ENCODE assay signal across 28 cellular contexts in genomic region chr21:14538477-14538876, GRCh38. TPM values are rescaled to one million over a fixed set of nuclear protein-coding genes. Genes with fewer than 3 reads are reported as not detected.
DNase-seq lines count a peak whose midpoint lies in the region; ATAC-seq, FAIRE-seq and TF ChIP-seq lines count a peak whose summit lies in the region.
"Had no signal": no experiment of that assay in that cellular context is flagged by ENCODE, and none has a peak within 500 bp of the region (broad histone marks: within the 10 kb centered on the region; RNA-seq: fewer than 3 reads in every experiment).

No MANE protein-coding gene starts in this region.

- H3K27me3 ChIP-seq in GM12878 (replicated peaks in 1 of 2; ENCODE audit: control insufficient read depth in 2 of 2, insufficient read depth in 2 of 2, low read length in 1 of 2), result no peaks in the 10 kb centered on the region
- no peaks in the 10 kb centered on the region for H3K27me3 ChIP-seq in tibial nerve
- H3K27me3 ChIP-seq: cardiac muscle cell, left lung, SJSA1 had no signal

- intact Hi-C loops in GM12878 (cut with micrococcal nuclease; ENCODE audit: unreplicated experiment), result no loop called here

- RAD21 ChIA-PET in GM12878 (lab: Charles Lee; ENCODE audit: unreplicated experiment), result interaction anchor here (0.8 to 1.0 kb wide), 3 partner anchors 15 to 84 kb away, joined by 3 read pairs; no protein-coding TSS in a partner anchor

- no TSS peak for BruUV-seq in GM12878 (replicated peaks; lab: Mats Ljungman, UMichigan)

- no peak overlapping the region for H3K27ac ChIP-seq in GM12878 (ENCODE audit: control insufficient read depth, insufficient read depth)
- no peak overlapping the region for H3K27ac ChIP-seq in tibial nerve
- H3K27ac ChIP-seq: cardiac muscle cell, HL-60, left lung, SJSA1, skin epidermis, thoracic aorta had no signal

- H3K9ac ChIP-seq in GM12878 (ENCODE audit: control insufficient read depth, insufficient read depth, low read length), result no peak overlapping the region

- no peak overlapping the region for H2AFZ ChIP-seq in GM12878 (ENCODE audit: control insufficient read depth, low read depth, low read length)

- H3K36me3 ChIP-seq in GM12878 (ENCODE audit: control insufficient read depth in 2 of 2, insufficient read depth in 2 of 2, low read length in 1 of 2) (no peaks in the 10 kb centered on the region; a peak in 1 of 4 replicates), tibial nerve (no peaks in the 10 kb centered on the region)
- H3K36me3 ChIP-seq: cardiac muscle cell, left lung, SJSA1, thoracic aorta had no signal

- peaks cover 11 to 29% of the 10 kb centered on the region in 2 donors for H3K9me3 Mint-ChIP-seq in activated naive CD4-positive, alpha-beta T cell treated with anti-CD3 and anti-CD28 coated beads, Interleukin-2, amount 50 U/mL, for 72 hours
- H3K9me3 Mint-ChIP-seq in T-cell, result peaks cover 0 to 9% (median 7%) of the 10 kb centered on the region in 3 donors

- H3K27me3 Mint-ChIP-seq in T-cell, result no peaks in the 10 kb centered on the region
- H3K27me3 Mint-ChIP-seq: naive thymus-derived CD4-positive, alpha-beta T cell had no signal

- SMC1A ChIA-PET in GM12878 (lab: Charles Lee; ENCODE audit: uncharacterized antibody, unreplicated experiment), result interaction anchor here (0.7 to 11.7 kb wide), 6 partner anchors 14 to 143 kb away, joined by 3 to 120 read pairs (median 3); no protein-coding TSS in a partner anchor

- peaks cover 18% of the 10 kb centered on the region for H3K9me3 ChIP-seq in GM12878 (replicated peaks; ENCODE audit: control insufficient read depth, insufficient read depth, low read length)
- H3K9me3 ChIP-seq in tibial nerve, result no peaks in the 10 kb centered on the region
- H3K9me3 ChIP-seq: left lung, SJSA1, thoracic aorta had no signal

- TF ChIP-seq CTCF in GM12878 (IDR thresholded peaks at IDR 0.05 in 2 of 3, conservative IDR thresholded peaks at IDR 0.05 in 1 of 3; ENCODE audit: control insufficient read depth in 2 of 3, extremely low read depth in 1 of 3, insufficient read depth in 1 of 3, low read depth in 3 of 3, low read length in 3 of 3), result no peak
- no peak for TF ChIP-seq CTCF in tibial nerve (IDR thresholded peaks at IDR 0.05)

- peaks cover 43 to 84% of the 10 kb centered on the region in 2 donors for H3K36me3 Mint-ChIP-seq in activated naive CD4-positive, alpha-beta T cell treated with anti-CD3 and anti-CD28 coated beads, Interleukin-2, amount 50 U/mL, for 72 hours
- peaks cover 53% of the 10 kb centered on the region for H3K36me3 Mint-ChIP-seq in T-cell
- H3K36me3 Mint-ChIP-seq: mesothelial cell of epicardium had no signal

- peak overlapping the region; percentile 51 to 93 for H3K27ac Mint-ChIP-seq in activated naive CD4-positive, alpha-beta T cell treated with anti-CD3 and anti-CD28 coated beads, Interleukin-2, amount 50 U/mL, for 72 hours
- peak overlapping the region; percentile 39 to 72 for H3K27ac Mint-ChIP-seq in T-cell
- H3K27ac Mint-ChIP-seq: mesothelial cell of epicardium, WTC11 had no signal

- ATAC-seq in activated naive CD4-positive, alpha-beta T cell treated with anti-CD3 and anti-CD28 coated beads, Interleukin-2, amount 50 U/mL, for 72 hours, result peak in 1 of 2 donors; percentile 14
- ATAC-seq in T-cell (replicated peaks in 1 of 4), result no peak
- ATAC-seq in GM12878, result no peak
- ATAC-seq in HG03025 (IDR thresholded peaks at IDR 0.05; ENCODE audit: low FRiP score, unreplicated experiment), result no peak
- ATAC-seq: esophagus mucosa; left lung; naive thymus-derived CD4-positive, alpha-beta T cell; WTC11 had no signal

- H3K4me1 Mint-ChIP-seq in T-cell, result peaks cover 76 to 90% (median 90%) of the 10 kb centered on the region in 3 donors
- H3K4me1 Mint-ChIP-seq: mesothelial cell of epicardium, WTC11 had no signal

- TF ChIP-seq POLR2A in GM12878 (IDR thresholded peaks at IDR 0.05; ENCODE audit: low read depth, low read length), result no peak
- no peak for TF ChIP-seq POLR2A in tibial nerve (IDR thresholded peaks at IDR 0.05)

- peak overlapping the region in 2 of 3 donors; percentile 39 to 44 for H3K4me3 Mint-ChIP-seq in T-cell
- H3K4me3 Mint-ChIP-seq: mesothelial cell of epicardium, WTC11 had no signal

- CTCF ChIA-PET in T-cell (lab: Charles Lee) (no interaction called here), GM12878 (lab: Yijun Ruan, JAX) (interaction anchor here (1.6 kb wide), 1 partner anchor 19 kb away, joined by 4 read pairs; no protein-coding TSS in a partner anchor)

- H3K4me2 ChIP-seq in GM12878 (ENCODE audit: control insufficient read depth, insufficient read depth), result no peak overlapping the region

- POLR2A ChIA-PET in T-cell (lab: Charles Lee), result interaction anchor here in 1 of 2 donors (0.6 kb wide), 1 partner anchor 72 kb away, joined by 3 read pairs; no protein-coding TSS in a partner anchor
- POLR2A ChIA-PET in GM12878 (lab: Charles Lee), result interaction anchor here (0.6 to 0.7 kb wide), 2 partner anchors 12 to 26 kb away, joined by 3 to 4 read pairs; no protein-coding TSS in a partner anchor

- in situ Hi-C loops in GM12878 (cut with MboI), result no loop called here

- H3K4me3 ChIP-seq in GM12878 (no peak overlapping the region), tibial nerve (no peak overlapping the region)
- H3K4me3 ChIP-seq: cardiac muscle cell, left lung, SJSA1, skin epidermis, thoracic aorta had no signal

- peaks cover 81% of the 10 kb centered on the region for H3K79me2 ChIP-seq in GM12878 (ENCODE audit: control insufficient read depth, insufficient read depth, low read length)

- TF ChIP-seq EP300 in GM12878 (IDR thresholded peaks at IDR 0.05; ENCODE audit: borderline replicate concordance in 1 of 2, control insufficient read depth in 1 of 2, low read depth in 2 of 2, low read length in 2 of 2) (no peak), tibial nerve (IDR thresholded peaks at IDR 0.05) (no peak)

- no peak for TF ChIP-seq RAD21 in GM12878 (IDR thresholded peaks at IDR 0.05; ENCODE audit: insufficient read depth, low read depth, low read length)

- FAIRE-seq in GM12878 (lab: Jason Lieb, UNC), result no peak
- FAIRE-seq: frontal cortex had no signal

- H3K4me1 ChIP-seq in GM12878 (ENCODE audit: control insufficient read depth, insufficient read depth, low read length), result peaks cover 8% of the 10 kb centered on the region; the same call in 1 of the 2 replicates
- H3K4me1 ChIP-seq in tibial nerve, result no peaks in the 10 kb centered on the region

- no peak for DNase-seq in activated naive CD4-positive, alpha-beta T cell treated with anti-CD3 and anti-CD28 coated beads, Interleukin-2, amount 50 U/mL, for 72 hours (ENCODE audit: low spot score in 2 of 2)
- no peak for DNase-seq in activated naive CD4-positive, alpha-beta T cell treated with Interleukin-2 at 50 U/mL for 16 hours
- DNase-seq in T-cell, result no peak
- DNase-seq in GM12878 (ENCODE audit: low read depth, low spot score), result no peak
- DNase-seq in tibial nerve (ENCODE audit: low spot score in 2 of 2), result no peak
- no peak for DNase-seq in hippocampal formation (lab: John Stamatoyannopoulos, UW)
- DNase-seq: activated effector memory CD4-positive, alpha-beta T cell treated with anti-CD3 and anti-CD28 coated beads, Interleukin-2, amount 50 U/mL, for 16 hours; anterior cingulate cortex; cortex of kidney; left lung; naive thymus-derived CD4-positive, alpha-beta T cell; NCI-H1092; NCI-H187 treated with DMSO at 0.1 percent for 48 hours; NCI-H226; NCI-H748 treated with DMSO at 0.1 percent for 48 hours; stimulated activated CD4-positive, alpha-beta T cell treated with anti-CD3 and anti-CD28 coated beads, Interleukin-1b, Interleukin-23, amount 100 ng/mL, for 48 hours had no signal

- H4K20me1 ChIP-seq in GM12878 (ENCODE audit: control insufficient read depth, insufficient read depth), result no peaks in the 10 kb centered on the region

TF ChIP-seq in GM12878, 131 proteins besides CTCF, POLR2A, EP300 and RAD21:
- TF ChIP-seq MAX (IDR thresholded peaks at IDR 0.05; ENCODE audit: low read depth, low read length), result no peak
- TF ChIP-seq, protein P1, sequence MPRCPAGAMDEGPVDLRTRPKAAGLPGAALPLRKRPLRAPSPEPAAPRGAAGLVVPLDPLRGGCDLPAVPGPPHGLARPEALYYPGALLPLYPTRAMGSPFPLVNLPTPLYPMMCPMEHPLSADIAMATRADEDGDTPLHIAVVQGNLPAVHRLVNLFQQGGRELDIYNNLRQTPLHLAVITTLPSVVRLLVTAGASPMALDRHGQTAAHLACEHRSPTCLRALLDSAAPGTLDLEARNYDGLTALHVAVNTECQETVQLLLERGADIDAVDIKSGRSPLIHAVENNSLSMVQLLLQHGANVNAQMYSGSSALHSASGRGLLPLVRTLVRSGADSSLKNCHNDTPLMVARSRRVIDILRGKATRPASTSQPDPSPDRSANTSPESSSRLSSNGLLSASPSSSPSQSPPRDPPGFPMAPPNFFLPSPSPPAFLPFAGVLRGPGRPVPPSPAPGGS (IDR thresholded peaks at IDR 0.05; ENCODE audit: borderline replicate concordance, insufficient read depth, low read depth, low read length, poor library complexity, severe bottlenecking), result peak; percentile 34

RNA-seq across cellular contexts. Expression of gene SAMSN1, which starts 7.6 kb away (rescaled TPM):
- total RNA-seq in activated naive CD4-positive, alpha-beta T cell treated with anti-CD3 and anti-CD28 coated beads, Interleukin-2, amount 50 U/mL, for 72 hours, result 10 to 100 TPM; 74.5 to 89.4 TPM
- total RNA-seq in T-cell (10 to 100 TPM; 25.3 to 64.6 (median 45.4) TPM), GM12878 (2014; rRNA removed) (42.2 and 59.8 TPM in 2 replicates), GM12878 (2014; rRNA removed; fragmentation: Illumina TruSeq; extraction: Trizol) (85.6 and 86.2 TPM in 2 replicates), GM12878 (2021) (40.0 and 45.5 TPM in 2 replicates), tibial nerve (10 to 100 TPM in 2 of 4 donors, 1 to 10 TPM in 2; 2.9 to 13.5 (median 7.6) TPM)
- total RNA-seq in GM12878 (2013; cell fraction: nucleolus; rRNA removed), result 258 and 276 TPM in 2 replicates
- 26.8 TPM for polyA plus RNA-seq in GM12878 (2011; ENCODE audit: low read depth)
- polyA plus RNA-seq in GM12878 (2011; rRNA removed) (23.2 and 34.1 TPM in 2 replicates), GM12878 (2014; fragmentation: Illumina TruSeq; extraction: Trizol) (84.1 and 112 TPM in 2 replicates), GM12878 (2014; fragmentation: Nextera tagmentation; extraction: Ambion mirVana) (100 to 1,000 TPM in 1 of 2 experiments, 10 to 100 TPM in 1; 90.4 to 102 TPM), GM12878 (2014; rRNA removed) (38.0 and 45.2 TPM in 2 replicates), GM12878 (2016; fragmentation: Nextera tagmentation; extraction: Ambion mirVana) (10 to 100 TPM; 39.5 to 44.5 TPM)
- 5.8 and 6.9 TPM in 2 replicates for polyA plus RNA-seq in GM12878 (2011; cell fraction: cytosol; rRNA removed)
- polyA plus RNA-seq in GM12878 (2011; cell fraction: nucleus; rRNA removed), result 11.4 and 11.5 TPM in 2 replicates
- polyA plus RNA-seq in GM12878 (2012), result 37.7 and 72.2 TPM in 2 replicates
- 8.3 and 15.2 TPM in 2 replicates for polyA minus RNA-seq in GM12878 (2011; rRNA and poly(A)+ RNA removed)
- polyA minus RNA-seq in GM12878 (2011; cell fraction: cytosol; rRNA and poly(A)+ RNA removed), result 3.3 and 9.0 TPM in 2 replicates
- 7.1 and 7.3 TPM in 2 replicates for polyA minus RNA-seq in GM12878 (2011; cell fraction: nucleus; rRNA and poly(A)+ RNA removed)
- total RNA-seq: osteocyte, renal cortical epithelial cell, SJSA1 had no signal
